20 cellular contexts compared by ENCODE assay signal in the genomic region with DNA sequence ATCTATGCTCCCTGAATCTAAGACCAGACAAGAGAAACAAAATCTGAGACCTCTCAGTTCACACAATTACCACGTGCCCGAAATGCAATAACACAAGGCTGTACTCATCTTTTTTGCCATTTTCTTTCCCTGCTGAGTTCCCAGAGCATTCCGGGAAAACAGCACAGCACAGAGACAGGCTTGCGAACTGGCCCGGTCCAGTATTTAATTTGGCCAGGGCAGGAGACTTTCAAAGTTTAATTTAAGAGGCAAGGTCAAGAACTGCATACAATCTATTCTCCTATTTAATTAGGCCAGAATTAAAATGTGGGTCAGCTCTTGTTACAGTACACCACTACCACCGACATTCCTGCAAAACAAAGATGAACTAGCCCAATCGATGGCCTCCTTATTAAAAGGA.
"Had no signal": no experiment of that assay in that cellular context is flagged by ENCODE, and none has a peak within 500 bp of the region (broad histone marks: within the 10 kb centered on the region; RNA-seq: fewer than 3 reads in every experiment).

No MANE protein-coding gene starts in this region.

- DNase-seq: dorsolateral prefrontal cortex; effector CD4-positive, alpha-beta T cell; foreskin fibroblast; gastrocnemius medialis; head of caudate nucleus; lower lobe of right lung; naive thymus-derived CD8-positive, alpha-beta T cell; nephron progenitor cell; nucleus accumbens; sigmoid colon; stimulated activated CD4-positive, alpha-beta T cell treated with anti-CD3 and anti-CD28 coated beads, Interleukin-4, amount 100 ng/mL, for 4 hours; transverse colon; upper lobe of right lung; uterus had no signal

- FAIRE-seq: colon, keratinocyte had no signal

- H3K36me3 Mint-ChIP-seq: stimulated activated memory B cell treated with anti-CD40 and anti-IgM and Interleukin-4, amounts not matched to agents 10 μg/mL and 1 μg/mL and 100 μg/mL, for 72 hours had no signal

- H3K4me3 ChIP-seq: dorsolateral prefrontal cortex, gastrocnemius medialis, left lung, lower lobe of right lung, sigmoid colon, transverse colon, upper lobe of right lung, uterus had no signal

- H3K4me3 Mint-ChIP-seq: naive thymus-derived CD8-positive, alpha-beta T cell; nephron progenitor cell; stimulated activated memory B cell treated with anti-CD40 and anti-IgM and Interleukin-4, amounts not matched to agents 10 μg/mL and 1 μg/mL and 100 μg/mL, for 72 hours; stimulated activated naive CD8-positive, alpha-beta T cell treated with anti-CD3 and anti-CD28 coated beads, Interleukin-15, Interleukin-2, amounts not matched to agents 100 ng/mL and 50 ng/mL, for 24 hours had no signal

- H3K9me3 ChIP-seq: gastrocnemius medialis, left lung, lower lobe of right lung, sigmoid colon, transverse colon, upper lobe of right lung, uterus had no signal

- H3K27ac ChIP-seq: epithelial cell of prostate, gastrocnemius medialis, left lung, lower lobe of right lung, sigmoid colon, transverse colon, upper lobe of right lung, uterus had no signal

- H3K9me3 Mint-ChIP-seq: naive thymus-derived CD8-positive, alpha-beta T cell; nephron progenitor cell; stimulated activated memory B cell treated with anti-CD40 and anti-IgM and Interleukin-4, amounts not matched to agents 10 μg/mL and 1 μg/mL and 100 μg/mL, for 72 hours; stimulated activated naive CD8-positive, alpha-beta T cell treated with anti-CD3 and anti-CD28 coated beads, Interleukin-15, Interleukin-2, amounts not matched to agents 100 ng/mL and 50 ng/mL, for 24 hours had no signal

- H3K27me3 Mint-ChIP-seq: stimulated activated naive CD8-positive, alpha-beta T cell treated with anti-CD3 and anti-CD28 coated beads, Interleukin-15, Interleukin-2, amounts not matched to agents 100 ng/mL and 50 ng/mL, for 24 hours had no signal

- H3K27ac Mint-ChIP-seq: stimulated activated memory B cell treated with anti-CD40 and anti-IgM and Interleukin-4, amounts not matched to agents 10 μg/mL and 1 μg/mL and 100 μg/mL, for 72 hours; stimulated activated naive CD8-positive, alpha-beta T cell treated with anti-CD3 and anti-CD28 coated beads, Interleukin-15, Interleukin-2, amounts not matched to agents 100 ng/mL and 50 ng/mL, for 24 hours had no signal

- H3K36me3 ChIP-seq: left lung, lower lobe of right lung, sigmoid colon, transverse colon, upper lobe of right lung, uterus had no signal

- H3K4me1 ChIP-seq: gastrocnemius medialis, left lung, lower lobe of right lung, sigmoid colon, transverse colon, upper lobe of right lung, uterus had no signal

- ATAC-seq: gastrocnemius medialis; left lung; lower lobe of right lung; naive thymus-derived CD8-positive, alpha-beta T cell had no signal

- H3K27me3 ChIP-seq: dorsolateral prefrontal cortex, gastrocnemius medialis, left lung, sigmoid colon, transverse colon, upper lobe of right lung, uterus had no signal

- H3K4me1 Mint-ChIP-seq: nephron progenitor cell; stimulated activated memory B cell treated with anti-CD40 and anti-IgM and Interleukin-4, amounts not matched to agents 10 μg/mL and 1 μg/mL and 100 μg/mL, for 72 hours had no signal
